11 cellular contexts compared by ENCODE assay signal in the genomic region with DNA sequence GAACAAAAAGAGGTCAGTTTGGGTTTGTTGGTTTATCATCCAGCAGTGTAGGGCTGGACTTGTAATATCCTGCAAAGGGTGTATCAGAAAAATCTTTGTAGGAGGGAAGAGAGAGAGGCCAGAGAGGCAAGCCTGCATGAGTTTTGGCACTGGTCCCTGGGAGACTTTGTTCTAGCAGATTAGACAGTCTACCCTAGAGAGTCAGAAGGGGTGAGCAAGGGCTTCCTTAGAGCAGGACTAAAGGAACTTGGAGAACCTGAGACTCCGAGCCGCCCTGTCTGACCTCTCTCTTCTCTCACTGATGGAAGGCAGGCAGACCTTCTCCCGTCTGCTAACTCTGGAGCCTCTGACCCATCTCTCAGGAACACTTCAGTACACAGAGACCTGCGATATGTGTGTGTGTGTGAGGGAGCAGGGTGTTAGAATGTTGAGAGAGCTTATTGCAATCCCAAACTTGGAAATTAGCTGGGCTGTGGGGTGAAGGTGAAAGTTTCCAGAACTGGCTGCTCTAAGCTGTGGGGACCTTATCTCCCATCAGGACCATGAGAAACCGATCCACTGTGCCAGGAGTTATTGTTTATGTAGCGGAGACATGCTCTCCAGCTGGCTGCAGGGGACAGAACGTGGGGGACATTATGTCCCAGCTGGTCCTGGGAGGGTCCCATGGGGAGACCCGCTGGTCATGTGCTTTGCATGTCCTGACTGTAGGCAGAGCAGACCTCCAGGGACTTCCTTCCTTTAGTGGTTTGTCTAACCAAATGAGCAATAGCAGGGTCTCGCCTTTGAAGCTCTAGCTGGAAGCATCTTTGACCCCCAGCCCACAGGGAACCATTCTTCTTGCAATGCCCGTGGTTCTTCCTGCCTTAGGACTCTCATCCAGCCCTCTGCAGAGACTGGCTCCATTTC. TPM values are rescaled to one million over a fixed set of nuclear protein-coding genes. Genes with fewer than 3 reads are reported as not detected.
A peak's percentile ranks its signal among the peaks of the same experiment; 100 is the strongest.
DNase-seq lines count a peak whose midpoint lies in the region; ATAC-seq and TF ChIP-seq lines count a peak whose summit lies in the region.
"Had no signal": no experiment of that assay in that cellular context is flagged by ENCODE, and none has a peak within 500 bp of the region (broad histone marks: within the 10 kb centered on the region; RNA-seq: fewer than 3 reads in every experiment).

No MANE protein-coding gene starts in this region.

- ATAC-seq in psoas muscle (peak in 3 of 4 donors; percentile 33 to 64 (median 38)), GM21786 (IDR thresholded peaks at IDR 0.05; ENCODE audit: unreplicated experiment) (no peak), GM18867 (IDR thresholded peaks at IDR 0.05; ENCODE audit: unreplicated experiment) (no peak)
- ATAC-seq: activated CD8-positive, alpha-beta T cell treated with anti-CD3 and anti-CD28 coated beads for 36 hours had no signal

- H3K27ac ChIP-seq in BLaER1 (peak overlapping the region; percentile 10; the same call in 1 of the 2 replicates), caudate nucleus (ENCODE audit: low read depth, low read length) (peak overlapping the region; percentile 19), hepatocyte (no peak overlapping the region), psoas muscle (no peak overlapping the region)
- H3K27ac ChIP-seq: epithelial cell of prostate had no signal

- H3K27me3 ChIP-seq in BLaER1 = no peaks in the 10 kb centered on the region
- no peaks in the 10 kb centered on the region for H3K27me3 ChIP-seq in hepatocyte
- peaks cover 0 to 6% (median 0%) of the 10 kb centered on the region in 3 donors for H3K27me3 ChIP-seq in psoas muscle (ENCODE audit: insufficient read depth in 3 of 3, low read length in 2 of 3)

- H3K36me3 ChIP-seq in BLaER1 = no peaks in the 10 kb centered on the region
- no peaks in the 10 kb centered on the region for H3K36me3 ChIP-seq in hepatocyte (replicated peaks; ENCODE audit: insufficient read depth, low read depth)
- H3K36me3 ChIP-seq in psoas muscle (ENCODE audit: insufficient read depth in 1 of 2, low read depth in 1 of 2) = peaks cover 0 to 12% of the 10 kb centered on the region in 2 donors

- peak in 1 of 61 donors; percentile 13 for DNase-seq in caudate nucleus (lab: John Stamatoyannopoulos, UW)
- DNase-seq in hepatocyte (ENCODE audit: low spot score) = peak; percentile 36
- peak; percentile 52 to 84 for DNase-seq in psoas muscle
- no peak for DNase-seq in central memory CD4-positive, alpha-beta T cell
- DNase-seq in NCI-H2171 (lab: John Stamatoyannopoulos, UW) = no peak
- DNase-seq: activated CD8-positive, alpha-beta T cell treated with anti-CD3 and anti-CD28 coated beads for 36 hours; NCI-H1417 treated with DMSO at 0.1 percent for 48 hours had no signal

- H3K9me2 ChIP-seq in hepatocyte (replicated peaks; ENCODE audit: insufficient read depth) = no peaks in the 10 kb centered on the region

- TF ChIP-seq CTCF in hepatocyte (IDR thresholded peaks at IDR 0.05; ENCODE audit: poor library complexity) (no peak), psoas muscle (IDR thresholded peaks at IDR 0.05) (no peak)

- WGBS in hepatocyte (ENCODE audit: low lambda C conversion rate, missing lambda C conversion rate) = 71% methylated on average over 10 of the region's 10 CpGs
- 31 to 52% (median 38%) methylated on average over 10 of the region's 10 CpGs for WGBS in psoas muscle, 3 donors

- H2AFZ ChIP-seq in hepatocyte = no peak overlapping the region

- no peak overlapping the region; the same call in 1 of the 2 replicates for H3K9ac ChIP-seq in BLaER1

- H3K4me1 ChIP-seq in BLaER1 = peaks cover 50% of the 10 kb centered on the region
- H3K4me1 ChIP-seq in hepatocyte (ENCODE audit: insufficient read depth) = no peaks in the 10 kb centered on the region
- H3K4me1 ChIP-seq in psoas muscle = peaks cover 14% of the 10 kb centered on the region

- peaks cover 6% of the 10 kb centered on the region for H3K79me2 ChIP-seq in hepatocyte

- H3K4me2 ChIP-seq in BLaER1 (peak overlapping the region; percentile 83), hepatocyte (no peak overlapping the region)

- H3K9me3 ChIP-seq in BLaER1 = no peaks in the 10 kb centered on the region
- no peaks in the 10 kb centered on the region for H3K9me3 ChIP-seq in hepatocyte (ENCODE audit: low read depth)
- no peaks in the 10 kb centered on the region for H3K9me3 ChIP-seq in psoas muscle

- intact Hi-C loops in psoas muscle (cut with DNase I) = no loop called here

- H3K4me3 ChIP-seq in BLaER1 = no peak overlapping the region
- H3K4me3 ChIP-seq in hepatocyte = no peak overlapping the region
- H3K4me3 ChIP-seq in psoas muscle = no peak overlapping the region

- H4K20me1 ChIP-seq in BLaER1 (no peaks in the 10 kb centered on the region), hepatocyte (ENCODE audit: insufficient read depth, poor library complexity, severe bottlenecking) (peaks cover 7% of the 10 kb centered on the region)

RNA-seq across cellular contexts. Expression of a gene that starts 51.1 kb away (rescaled TPM):
- total RNA-seq in hepatocyte (92.3 and 96.1 TPM in 2 replicates), psoas muscle (100 to 1,000 TPM in 2 of 4 donors, 10 to 100 TPM in 2; 65.0 to 160 (median 92.5) TPM)
- polyA plus RNA-seq in hepatocyte (76.6 and 91.6 TPM in 2 replicates), psoas muscle (10 to 100 TPM; 58.6 to 80.7 (median 65.0) TPM)

Comparison
In these comparisons a context has a peak if more than half of its experiments do, and no peak if none do; other contexts are left out.
1. H3K27ac ChIP-seq: peak in BLaER1 (single experiment) and caudate nucleus (single experiment); none in hepatocyte (single experiment) and psoas muscle (single experiment).
2. DNase-seq: peak in hepatocyte (single experiment) and psoas muscle (2 of 2); none in central memory CD4-positive, alpha-beta T cell (single experiment) and NCI-H2171 (single experiment).
3. ATAC-seq: peak in psoas muscle (3 of 4); none in GM21786 (single experiment) and GM18867 (single experiment).